ENCODE assay signal across 24 cellular contexts in genomic region chr5:9423611-9424010, GRCh38.
A peak's percentile ranks its signal among the peaks of the same experiment; 100 is the strongest.
DNase-seq lines count a peak whose midpoint lies in the region; ATAC-seq and TF ChIP-seq lines count a peak whose summit lies in the region.
"Had no signal": no experiment of that assay in that cellular context is flagged by ENCODE, and none has a peak within 500 bp of the region (broad histone marks: within the 10 kb centered on the region; RNA-seq: fewer than 3 reads in every experiment).

No MANE protein-coding gene starts in this region.

- 32% methylated on average over 1 of the region's 1 CpG for WGBS in mesenchymal stem cell

- no peak overlapping the region for H3K9ac ChIP-seq in mesenchymal stem cell (ENCODE audit: low read length)

- H3K27ac ChIP-seq in mesenchymal stem cell (ENCODE audit: low read length, poor library complexity, severe bottlenecking): peak overlapping the region; percentile 77
- H3K27ac ChIP-seq: skin epidermis had no signal

- peak; percentile 22 for DNase-seq in AG08396 (ENCODE audit: low spot score)
- peak; percentile 59 for DNase-seq in LHCN-M2 (ENCODE audit: low read depth)
- peak; percentile 63 for DNase-seq in choroid plexus epithelial cell (ENCODE audit: low read depth)
- peak; percentile 53 for DNase-seq in mesenchymal stem cell
- no peak for DNase-seq in activated CD4-positive, alpha-beta T cell treated with anti-CD3 and anti-CD28 coated beads for 1 hour
- no peak for DNase-seq in DMS 273 (lab: John Stamatoyannopoulos, UW; ENCODE audit: unreplicated experiment)
- DNase-seq in NCI-H2196 treated with DMSO at 0.1 percent for 48 hours (lab: John Stamatoyannopoulos, UW; ENCODE audit: unreplicated experiment): no peak
- DNase-seq in natural killer cell treated with Interleukin-12 subunit alpha and Interleukin-12 subunit beta and Interleukin-15 and Interleukin-18, amount 100 ng/mL, for 72 hours (ENCODE audit: low spot score): no peak
- DNase-seq: activated CD4-positive, alpha-beta T cell treated with anti-CD3 and anti-CD28 coated beads for 4 hours; activated CD8-positive, alpha-beta memory T cell treated with anti-CD3 and anti-CD28 coated beads for 24 hours; activated effector memory CD4-positive, alpha-beta T cell treated with Interleukin-2 at 50 U/mL for 16 hours; BE2C; CD8-positive, alpha-beta memory T cell; cerebellar nuclear complex; foreskin melanocyte; MV-4-11; NCI-H146; NCI-H2107; stimulated activated CD4-positive, alpha-beta T cell treated with anti-CD3 and anti-CD28 coated beads, Interleukin-2, amount 100 ng/mL, for 24 hours; T-helper 2 cell; trophoblast cell had no signal

- H3K4me3 ChIP-seq in choroid plexus epithelial cell (ENCODE audit: low read depth, low read length): no peak overlapping the region
- no peak overlapping the region for H3K4me3 ChIP-seq in mesenchymal stem cell (ENCODE audit: insufficient read depth in 1 of 2, low read depth in 1 of 2, low read length in 2 of 2)
- H3K4me3 ChIP-seq: skin epidermis had no signal

- no peak overlapping the region for H4K91ac ChIP-seq in mesenchymal stem cell (ENCODE audit: low read length)

- H2AFZ ChIP-seq in mesenchymal stem cell (ENCODE audit: low read depth, low read length): no peak overlapping the region

- peaks cover 11% of the 10 kb centered on the region for H3K9me3 ChIP-seq in mesenchymal stem cell (ENCODE audit: control insufficient read depth, low read length)
- H3K9me3 ChIP-seq: BE2C had no signal

- no peak overlapping the region for H2AK5ac ChIP-seq in mesenchymal stem cell (ENCODE audit: low read length, severe bottlenecking)

- H3K27me3 Mint-ChIP-seq in natural killer cell treated with Interleukin-12 subunit alpha and Interleukin-12 subunit beta and Interleukin-15 and Interleukin-18, amount 100 ng/mL, for 72 hours: no peaks in the 10 kb centered on the region
- H3K27me3 Mint-ChIP-seq: activated naive CD8-positive, alpha-beta T cell; CD8-positive, alpha-beta memory T cell; memory B cell had no signal

- no peak overlapping the region for H2BK12ac ChIP-seq in mesenchymal stem cell (ENCODE audit: low read length in 2 of 2)

- H3K4me2 ChIP-seq in mesenchymal stem cell (ENCODE audit: low read length, poor library complexity, severe bottlenecking): no peak overlapping the region

- no peak overlapping the region for H3K27ac Mint-ChIP-seq in natural killer cell treated with Interleukin-12 subunit alpha and Interleukin-12 subunit beta and Interleukin-15 and Interleukin-18, amount 100 ng/mL, for 72 hours
- H3K27ac Mint-ChIP-seq: activated naive CD8-positive, alpha-beta T cell; memory B cell had no signal

- H3K23ac ChIP-seq in mesenchymal stem cell (ENCODE audit: low read length in 2 of 2): no peak overlapping the region

- no peak overlapping the region for H2BK15ac ChIP-seq in mesenchymal stem cell (ENCODE audit: low read depth, poor library complexity, severe bottlenecking)

- H3K79me1 ChIP-seq in mesenchymal stem cell (replicated peaks; ENCODE audit: low read length, poor library complexity, severe bottlenecking): peaks cover 19% of the 10 kb centered on the region

- H3K4me1 ChIP-seq in mesenchymal stem cell (ENCODE audit: control insufficient read depth, insufficient read depth, low read depth, low read length): peaks cover 8% of the 10 kb centered on the region
- H3K4me1 ChIP-seq: BE2C had no signal

- TF ChIP-seq CTCF in choroid plexus epithelial cell (conservative IDR thresholded peaks at IDR 0.05; ENCODE audit: low read depth, low read length): no peak

- no peak overlapping the region for H3K14ac ChIP-seq in mesenchymal stem cell (ENCODE audit: low read length in 2 of 2)

- ATAC-seq in natural killer cell treated with Interleukin-12 subunit alpha and Interleukin-12 subunit beta and Interleukin-15 and Interleukin-18, amount 100 ng/mL, for 72 hours: no peak

- H3K18ac ChIP-seq in mesenchymal stem cell (ENCODE audit: low read depth in 1 of 2, low read length in 2 of 2): no peak overlapping the region

- H3K36me3 ChIP-seq in mesenchymal stem cell (ENCODE audit: control insufficient read depth in 1 of 2, insufficient read depth in 2 of 2, low read depth in 1 of 2, low read length in 2 of 2): peaks cover 0 to 6% of the 10 kb centered on the region in 2 experiments
- H3K36me3 ChIP-seq: BE2C had no signal

- H3K4me1 Mint-ChIP-seq in natural killer cell treated with Interleukin-12 subunit alpha and Interleukin-12 subunit beta and Interleukin-15 and Interleukin-18, amount 100 ng/mL, for 72 hours (ENCODE audit: low read depth in 2 of 2): no peaks in the 10 kb centered on the region
- H3K4me1 Mint-ChIP-seq: CD8-positive, alpha-beta memory T cell; memory B cell had no signal

- H3K4ac ChIP-seq in mesenchymal stem cell (ENCODE audit: low read depth in 1 of 2, low read length in 2 of 2): no peak overlapping the region

- no peaks in the 10 kb centered on the region for H3K27me3 ChIP-seq in mesenchymal stem cell (ENCODE audit: control insufficient read depth in 1 of 2, insufficient read depth in 1 of 2, low read length in 2 of 2)
- H3K27me3 ChIP-seq: BE2C had no signal

- no peak overlapping the region for H2BK5ac ChIP-seq in mesenchymal stem cell (ENCODE audit: low read depth, low read length, poor library complexity, severe bottlenecking)

- no peak overlapping the region for H3K4me3 Mint-ChIP-seq in natural killer cell treated with Interleukin-12 subunit alpha and Interleukin-12 subunit beta and Interleukin-15 and Interleukin-18, amount 100 ng/mL, for 72 hours
- H3K4me3 Mint-ChIP-seq: activated naive CD8-positive, alpha-beta T cell; CD8-positive, alpha-beta memory T cell; memory B cell had no signal

- no peak overlapping the region for H4K8ac ChIP-seq in mesenchymal stem cell (ENCODE audit: low read length)

- H3K9me3 Mint-ChIP-seq in natural killer cell treated with Interleukin-12 subunit alpha and Interleukin-12 subunit beta and Interleukin-15 and Interleukin-18, amount 100 ng/mL, for 72 hours: peaks cover 15% of the 10 kb centered on the region

- no peak overlapping the region for H2BK120ac ChIP-seq in mesenchymal stem cell (ENCODE audit: low read depth, low read length)

- H3K36me3 Mint-ChIP-seq in natural killer cell treated with Interleukin-12 subunit alpha and Interleukin-12 subunit beta and Interleukin-15 and Interleukin-18, amount 100 ng/mL, for 72 hours: peaks cover 6% of the 10 kb centered on the region
- H3K36me3 Mint-ChIP-seq: activated naive CD8-positive, alpha-beta T cell; CD8-positive, alpha-beta memory T cell had no signal

Comparison
In these comparisons a context has a peak if more than half of its experiments do, and no peak if none do; other contexts are left out.
1. DNase-seq: peak in AG08396 (single experiment), LHCN-M2 (single experiment), choroid plexus epithelial cell (single experiment) and mesenchymal stem cell (single experiment); none in activated CD4-positive, alpha-beta T cell treated with anti-CD3 and anti-CD28 coated beads for 1 hour (single experiment), DMS 273 (single experiment), NCI-H2196 treated with DMSO at 0.1 percent for 48 hours (single experiment) and natural killer cell treated with Interleukin-12 subunit alpha and Interleukin-12 subunit beta and Interleukin-15 and Interleukin-18, amount 100 ng/mL, for 72 hours (single experiment).